24 cellular contexts compared by ENCODE assay signal in the genomic region with DNA sequence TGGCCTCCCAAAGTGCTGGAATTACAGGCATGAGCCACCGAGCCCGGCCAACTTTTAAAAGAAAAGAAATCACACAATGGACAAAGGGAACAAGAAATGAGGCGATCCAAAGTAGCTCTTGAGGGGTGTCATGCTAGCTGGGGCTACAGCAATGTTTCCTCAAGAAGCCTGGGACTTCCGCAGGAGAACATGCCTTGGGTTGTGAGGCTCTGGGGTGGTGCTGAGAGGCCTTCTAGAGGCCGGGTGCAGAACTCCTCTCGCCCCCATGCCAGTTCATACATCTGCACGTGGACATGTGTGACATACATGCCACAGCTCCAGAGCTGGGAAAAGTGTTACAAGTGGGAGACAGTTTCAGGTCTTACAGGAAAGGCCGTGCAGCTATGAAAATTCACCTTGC.
A peak's percentile ranks its signal among the peaks of the same experiment; 100 is the strongest.
DNase-seq lines count a peak whose midpoint lies in the region; ATAC-seq and TF ChIP-seq lines count a peak whose summit lies in the region.
"Had no signal": no experiment of that assay in that cellular context is flagged by ENCODE, and none has a peak within 500 bp of the region (broad histone marks: within the 10 kb centered on the region; RNA-seq: fewer than 3 reads in every experiment).

No MANE protein-coding gene starts in this region.

- DNase-seq in coronary artery (ENCODE audit: low spot score) (peak; percentile 14), endothelial cell (ENCODE audit: low spot score) (no peak), aorta (no peak), Peyer's patch (no peak), epidermal melanocyte (ENCODE audit: insufficient read length, low spot score) (no peak)
- no peak for DNase-seq in stimulated activated effector memory CD8-positive, alpha-beta T cell treated with anti-CD3 and anti-CD28 coated beads, Interleukin-12 subunit alpha, Interleukin-12 subunit beta, amount 100 ng/mL, for 72 hours (ENCODE audit: low spot score in 2 of 2)
- DNase-seq: 8988T; ACHN; AML-193; BE2C; CD4-positive, alpha-beta T cell; CD8-positive, alpha-beta memory T cell; DMS 273 treated with DMSO at 0.1 percent for 48 hours; DMS79; EL; GDM1; GM23248; H9 had no signal

- H3K36me3 ChIP-seq in aorta (ENCODE audit: control insufficient read depth in 1 of 2, insufficient read depth in 2 of 2, low read length in 1 of 2) (no peaks in the 10 kb centered on the region), Peyer's patch (no peaks in the 10 kb centered on the region)
- H3K36me3 ChIP-seq: BE2C; BLaER1 treated with 17β-estradiol and CSF1 and Interleukin-3, amounts not matched to agents 10 nM and 100 nM had no signal

- H3K27me3 ChIP-seq in aorta (ENCODE audit: control insufficient read depth in 1 of 2, insufficient read depth in 2 of 2, low read length in 1 of 2) (no peaks in the 10 kb centered on the region), Peyer's patch (no peaks in the 10 kb centered on the region)
- H3K27me3 ChIP-seq: BLaER1 treated with 17β-estradiol and CSF1 and Interleukin-3, amounts not matched to agents 10 nM and 100 nM had no signal

- no peak overlapping the region for H3K4me3 Mint-ChIP-seq in endothelial cell (ENCODE audit: unreplicated experiment)
- no peak overlapping the region for H3K4me3 Mint-ChIP-seq in stimulated activated effector memory CD8-positive, alpha-beta T cell treated with anti-CD3 and anti-CD28 coated beads, Interleukin-12 subunit alpha, Interleukin-12 subunit beta, amount 100 ng/mL, for 72 hours
- H3K4me3 Mint-ChIP-seq: CD14-positive monocyte; CD4-positive, alpha-beta T cell; CD8-positive, alpha-beta memory T cell; H9 had no signal

- H3K9me3 Mint-ChIP-seq in endothelial cell (ENCODE audit: unreplicated experiment): no peaks in the 10 kb centered on the region
- H3K9me3 Mint-ChIP-seq in stimulated activated effector memory CD8-positive, alpha-beta T cell treated with anti-CD3 and anti-CD28 coated beads, Interleukin-12 subunit alpha, Interleukin-12 subunit beta, amount 100 ng/mL, for 72 hours: no peaks in the 10 kb centered on the region
- H3K9me3 Mint-ChIP-seq: CD14-positive monocyte; CD4-positive, alpha-beta T cell; CD8-positive, alpha-beta memory T cell; H9 had no signal

- H3K27ac ChIP-seq in coronary artery (no peak overlapping the region), aorta (ENCODE audit: low read depth in 1 of 2, low read length in 2 of 2) (no peak overlapping the region), Peyer's patch (no peak overlapping the region)
- H3K27ac ChIP-seq: A549; BLaER1 treated with 17β-estradiol and CSF1 and Interleukin-3, amounts not matched to agents 10 nM and 100 nM; GM23248 had no signal

- 91% methylated on average over 8 of the region's 8 CpGs for WGBS in aorta, 2 donors

- H3K27ac Mint-ChIP-seq in endothelial cell (ENCODE audit: unreplicated experiment): peak overlapping the region; percentile 76
- H3K27ac Mint-ChIP-seq in stimulated activated effector memory CD8-positive, alpha-beta T cell treated with anti-CD3 and anti-CD28 coated beads, Interleukin-12 subunit alpha, Interleukin-12 subunit beta, amount 100 ng/mL, for 72 hours: no peak overlapping the region
- H3K27ac Mint-ChIP-seq: CD14-positive monocyte; CD4-positive, alpha-beta T cell; CD8-positive, alpha-beta memory T cell; H9 had no signal

- H3K27me3 Mint-ChIP-seq in endothelial cell (ENCODE audit: unreplicated experiment): peaks cover 5% of the 10 kb centered on the region
- H3K27me3 Mint-ChIP-seq: CD4-positive, alpha-beta T cell had no signal

- H3K4me1 ChIP-seq in aorta (ENCODE audit: control insufficient read depth in 1 of 2, insufficient read depth in 2 of 2, low read length in 2 of 2) (no peaks in the 10 kb centered on the region), Peyer's patch (no peaks in the 10 kb centered on the region)
- H3K4me1 ChIP-seq: A549; BE2C; BLaER1 treated with 17β-estradiol and CSF1 and Interleukin-3, amounts not matched to agents 10 nM and 100 nM had no signal

- H3K9me3 ChIP-seq in aorta (ENCODE audit: control insufficient read depth, low read length) (no peaks in the 10 kb centered on the region), Peyer's patch (no peaks in the 10 kb centered on the region)
- H3K9me3 ChIP-seq: A549; BE2C; BLaER1 treated with 17β-estradiol and CSF1 and Interleukin-3, amounts not matched to agents 10 nM and 100 nM had no signal

- H3K4me1 Mint-ChIP-seq in endothelial cell (ENCODE audit: unreplicated experiment): no peaks in the 10 kb centered on the region
- H3K4me1 Mint-ChIP-seq in stimulated activated effector memory CD8-positive, alpha-beta T cell treated with anti-CD3 and anti-CD28 coated beads, Interleukin-12 subunit alpha, Interleukin-12 subunit beta, amount 100 ng/mL, for 72 hours: no peaks in the 10 kb centered on the region
- H3K4me1 Mint-ChIP-seq: CD14-positive monocyte; CD8-positive, alpha-beta memory T cell had no signal

- TF ChIP-seq POLR2A in Peyer's patch (IDR thresholded peaks at IDR 0.05): no peak

- H3K36me3 Mint-ChIP-seq in endothelial cell (ENCODE audit: low read depth, unreplicated experiment): no peaks in the 10 kb centered on the region
- no peaks in the 10 kb centered on the region for H3K36me3 Mint-ChIP-seq in stimulated activated effector memory CD8-positive, alpha-beta T cell treated with anti-CD3 and anti-CD28 coated beads, Interleukin-12 subunit alpha, Interleukin-12 subunit beta, amount 100 ng/mL, for 72 hours
- H3K36me3 Mint-ChIP-seq: CD14-positive monocyte; CD8-positive, alpha-beta memory T cell had no signal

- no peak for TF ChIP-seq CTCF in coronary artery (IDR thresholded peaks at IDR 0.05)
- TF ChIP-seq CTCF in endothelial cell (IDR thresholded peaks at IDR 0.05; ENCODE audit: unreplicated experiment): no peak
- TF ChIP-seq CTCF in Peyer's patch (IDR thresholded peaks at IDR 0.05): no peak

- peak; percentile 6 for ATAC-seq in stimulated activated effector memory CD8-positive, alpha-beta T cell treated with anti-CD3 and anti-CD28 coated beads, Interleukin-12 subunit alpha, Interleukin-12 subunit beta, amount 100 ng/mL, for 72 hours
- peak; percentile 47 for ATAC-seq in aorta (ENCODE audit: low FRiP score)
- no peak for ATAC-seq in GM21825 (IDR thresholded peaks at IDR 0.05; ENCODE audit: unreplicated experiment)
- ATAC-seq: A549, GM12878, HCT116 had no signal

- intact Hi-C loops in aorta (cut with DNase I): no loop called here

- no peak overlapping the region for H3K4me3 ChIP-seq in coronary artery
- no peak overlapping the region for H3K4me3 ChIP-seq in aorta (ENCODE audit: low read length in 2 of 2)
- no peak overlapping the region for H3K4me3 ChIP-seq in Peyer's patch
- H3K4me3 ChIP-seq: A549; BLaER1 treated with 17β-estradiol and CSF1 and Interleukin-3, amounts not matched to agents 10 nM and 100 nM; GM12878; GM23248 had no signal
